In genomic region chr18:14171301-14172141, GRCh38 we compare ENCODE assay signal across 8 cellular contexts. TPM values are rescaled to one million over a fixed set of nuclear protein-coding genes. Genes with fewer than 3 reads are reported as not detected.
DNase-seq lines count a peak whose midpoint lies in the region; ATAC-seq, FAIRE-seq and TF ChIP-seq lines count a peak whose summit lies in the region.
"Not testable (repeated sequence)": the region's sequence is repeated elsewhere in the genome, so short reads cannot be mapped to it uniquely, and the experiment has no call there.

No MANE protein-coding gene starts in this region.

- H3K36me3 ChIP-seq in CD4-positive, CD25-positive, alpha-beta regulatory T cell (ENCODE audit: control insufficient read depth, insufficient read depth, low read length); spleen: not testable (repeated sequence)

- H3K9me3 ChIP-seq in CD4-positive, CD25-positive, alpha-beta regulatory T cell (ENCODE audit: control insufficient read depth in 2 of 2, low read length in 2 of 2); right cardiac atrium (ENCODE audit: control insufficient read depth, low read length); spleen: not testable (repeated sequence)

- H3K27ac ChIP-seq in CD4-positive, CD25-positive, alpha-beta regulatory T cell (ENCODE audit: insufficient read depth, low read length, poor library complexity, severe bottlenecking); right cardiac atrium (ENCODE audit: low read length); spleen: not testable (repeated sequence)

- TF ChIP-seq POLR2A in spleen (IDR thresholded peaks at IDR 0.05) = not testable (repeated sequence)

- H3K4me3 ChIP-seq in CD4-positive, CD25-positive, alpha-beta regulatory T cell (ENCODE audit: low read depth, low read length); right cardiac atrium (ENCODE audit: low read length); spleen: not testable (repeated sequence)

- H3K4me3 Mint-ChIP-seq in CD4-positive, CD25-positive, alpha-beta regulatory T cell; osteocyte (ENCODE audit: unreplicated experiment); type B pancreatic cell: not testable (repeated sequence)

- not testable (repeated sequence) for H3K27me3 Mint-ChIP-seq in CD4-positive, CD25-positive, alpha-beta regulatory T cell; osteocyte (ENCODE audit: unreplicated experiment); type B pancreatic cell

- H3K27ac Mint-ChIP-seq in CD4-positive, CD25-positive, alpha-beta regulatory T cell = peak overlapping the region in 2 of 3 donors; percentile 49 to 65
- peak overlapping the region; percentile 9 to 81 for H3K27ac Mint-ChIP-seq in activated naive CD4-positive, alpha-beta T cell treated with anti-CD3 and anti-CD28 coated beads, Interleukin-2, amount 50 U/mL, for 72 hours
- H3K27ac Mint-ChIP-seq in osteocyte (ENCODE audit: unreplicated experiment); type B pancreatic cell: not testable (repeated sequence)

- not testable (repeated sequence) for H3K9me3 Mint-ChIP-seq in CD4-positive, CD25-positive, alpha-beta regulatory T cell; activated naive CD4-positive, alpha-beta T cell treated with anti-CD3 and anti-CD28 coated beads, Interleukin-2, amount 50 U/mL, for 72 hours; type B pancreatic cell
- peaks cover 26% of the 10 kb centered on the region for H3K9me3 Mint-ChIP-seq in osteocyte (ENCODE audit: unreplicated experiment)

- peak; percentile 50 for FAIRE-seq in urothelium cell line (lab: Jason Lieb, UNC)

- not testable (repeated sequence) for H3K4me1 ChIP-seq in CD4-positive, CD25-positive, alpha-beta regulatory T cell (ENCODE audit: control insufficient read depth, insufficient read depth, low read length, poor library complexity, severe bottlenecking); right cardiac atrium (ENCODE audit: control insufficient read depth, insufficient read depth, low read length); spleen

- not testable (repeated sequence) for H3K27me3 ChIP-seq in CD4-positive, CD25-positive, alpha-beta regulatory T cell (ENCODE audit: control insufficient read depth, insufficient read depth, low read length); right cardiac atrium (ENCODE audit: control insufficient read depth, insufficient read depth); spleen (replicated peaks in 1 of 7)

- WGBS in right cardiac atrium = 92% methylated on average over 5 of the region's 5 CpGs
- 79 to 91% (median 85%) methylated on average over 5 of the region's 5 CpGs for WGBS in spleen, 5 donors

- not testable (repeated sequence) for DNase-seq in CD4-positive, CD25-positive, alpha-beta regulatory T cell; activated naive CD4-positive, alpha-beta T cell treated with anti-CD3 and anti-CD28 coated beads, Interleukin-2, amount 50 U/mL, for 72 hours (ENCODE audit: low spot score in 2 of 2); urothelium cell line (ENCODE audit: low spot score)
- DNase-seq in right cardiac atrium (peak in 2 of 3 donors; percentile 3 to 25), osteocyte (ENCODE audit: extremely low spot score, unreplicated experiment) (peak; percentile 81), spleen (peak; percentile 66), type B pancreatic cell (ENCODE audit: extremely low spot score, unreplicated experiment) (peak; percentile 62)

- TF ChIP-seq CTCF in osteocyte (IDR thresholded peaks at IDR 0.05); spleen (IDR thresholded peaks at IDR 0.05 in 8 of 11, conservative IDR thresholded peaks at IDR 0.05 in 3 of 11); type B pancreatic cell (conservative IDR thresholded peaks at IDR 0.05): not testable (repeated sequence)

- ATAC-seq in CD4-positive, CD25-positive, alpha-beta regulatory T cell (ENCODE audit: low read depth in 2 of 2); activated naive CD4-positive, alpha-beta T cell treated with anti-CD3 and anti-CD28 coated beads, Interleukin-2, amount 50 U/mL, for 72 hours: not testable (repeated sequence)
- ATAC-seq in esophagus mucosa (peak; percentile 31), right cardiac atrium (peak in 1 of 2 donors; percentile 11)

- H3K4me1 Mint-ChIP-seq in CD4-positive, CD25-positive, alpha-beta regulatory T cell; osteocyte (ENCODE audit: unreplicated experiment); type B pancreatic cell (ENCODE audit: unreplicated experiment): not testable (repeated sequence)

- intact Hi-C loops in right cardiac atrium (cut with DNase I); spleen (cut with DNase I; ENCODE audit: low total_unique reads): not testable (repeated sequence)

- H3K36me3 Mint-ChIP-seq in CD4-positive, CD25-positive, alpha-beta regulatory T cell; activated naive CD4-positive, alpha-beta T cell treated with anti-CD3 and anti-CD28 coated beads, Interleukin-2, amount 50 U/mL, for 72 hours; osteocyte (ENCODE audit: unreplicated experiment); type B pancreatic cell: not testable (repeated sequence)

RNA-seq across cellular contexts. Expression of gene ZNF519, which starts 39.3 kb away (rescaled TPM):
- 10.3 TPM for total RNA-seq in CD4-positive, CD25-positive, alpha-beta regulatory T cell
- polyA plus RNA-seq in CD4-positive, CD25-positive, alpha-beta regulatory T cell = 1 to 10 TPM; 1.9 to 8.2 (median 6.6) TPM
- total RNA-seq in activated naive CD4-positive, alpha-beta T cell treated with anti-CD3 and anti-CD28 coated beads, Interleukin-2, amount 50 U/mL, for 72 hours = 10 to 100 TPM; 22.3 to 28.5 TPM
- 6.7 TPM for total RNA-seq in esophagus mucosa
- 1 to 10 TPM; 4.3 to 7.9 (median 5.2) TPM for total RNA-seq in right cardiac atrium
- 1.9 TPM for polyA plus RNA-seq in right cardiac atrium
- total RNA-seq in osteocyte = 3.5 and 5.2 TPM in 2 replicates
- 10 to 100 TPM in 4 of 7 donors, 1 to 10 TPM in 3; 2.9 to 13.9 (median 12.9) TPM for total RNA-seq in spleen
- 1 to 10 TPM; 1.6 to 2.7 (median 1.7) TPM for polyA plus RNA-seq in spleen
- total RNA-seq in type B pancreatic cell (ENCODE audit: low replicate concordance) = 10.5 and 31.4 TPM in 2 replicates
